ENCODE assay signal across 31 cellular contexts in genomic region chr5:178110511-178110910, GRCh38.
"Had no signal": no experiment of that assay in that cellular context is flagged by ENCODE, and none has a peak within 500 bp of the region (broad histone marks: within the 10 kb centered on the region; RNA-seq: fewer than 3 reads in every experiment).

No MANE protein-coding gene starts in this region.

- H3K27me3 Mint-ChIP-seq: activated B cell treated with CpG ODN at 0.5 μM for 24 hours; activated CD8-positive, alpha-beta T cell treated with anti-CD3 and anti-CD28 coated beads for 36 hours; activated naive CD4-positive, alpha-beta T cell treated with anti-CD3 and anti-CD28 coated beads, Interleukin-2, amount 50 U/mL, for 24 hours; activated T-cell treated with anti-CD3 and anti-CD28 coated beads, Interleukin-2, amount 50 U/mL, for 24 hours had no signal

- H3K27ac Mint-ChIP-seq: activated B cell treated with CpG ODN at 0.5 μM for 24 hours; activated CD8-positive, alpha-beta T cell treated with anti-CD3 and anti-CD28 coated beads for 36 hours; activated naive CD4-positive, alpha-beta T cell treated with anti-CD3 and anti-CD28 coated beads, Interleukin-2, amount 50 U/mL, for 24 hours; activated naive CD8-positive, alpha-beta T cell treated with anti-CD3 and anti-CD28 coated beads, Interleukin-2, amount 10 ng/mL, durations not matched to agents 7 days and 5 days; activated T-cell treated with anti-CD3 and anti-CD28 coated beads, Interleukin-2, amount 50 U/mL, for 24 hours; activated T-helper 2 cell treated with anti-CD3 and anti-CD28 coated beads, Interferon-gamma antibody, Interleukin-2, Interleukin-4, amounts not matched to agents 10 μg/mL and 5 μg/mL and 100 μg/mL, durations not matched to agents 14 hours and 24 hours and 36 hours had no signal

- H3K27me3 ChIP-seq: cardiac muscle cell had no signal

- H3K36me3 Mint-ChIP-seq: activated naive CD4-positive, alpha-beta T cell treated with anti-CD3 and anti-CD28 coated beads, Interleukin-2, amount 50 U/mL, for 24 hours; activated naive CD8-positive, alpha-beta T cell treated with anti-CD3 and anti-CD28 coated beads, Interleukin-2, amount 10 ng/mL, durations not matched to agents 7 days and 5 days had no signal

- H3K9me3 Mint-ChIP-seq: activated B cell treated with CpG ODN at 0.5 μM for 24 hours; activated naive CD4-positive, alpha-beta T cell treated with anti-CD3 and anti-CD28 coated beads, Interleukin-2, amount 50 U/mL, for 24 hours; activated naive CD8-positive, alpha-beta T cell treated with anti-CD3 and anti-CD28 coated beads, Interleukin-2, amount 10 ng/mL, durations not matched to agents 7 days and 5 days; activated T-cell treated with anti-CD3 and anti-CD28 coated beads, Interleukin-2, amount 50 U/mL, for 24 hours had no signal

- H3K9me3 ChIP-seq: ascending aorta had no signal

- H3K36me3 ChIP-seq: ascending aorta, cardiac muscle cell, MG63 had no signal

- H3K4me3 ChIP-seq: ascending aorta, cardiac muscle cell, MG63 had no signal

- ATAC-seq: activated CD8-positive, alpha-beta T cell treated with anti-CD3 and anti-CD28 coated beads for 36 hours; Panc1; SK-N-SH treated with all-trans-retinoic acid at 6 μM for 48 hours had no signal

- H3K27ac ChIP-seq: ascending aorta, cardiac muscle cell, VCaP had no signal

- H3K4me3 Mint-ChIP-seq: activated CD8-positive, alpha-beta T cell treated with anti-CD3 and anti-CD28 coated beads for 36 hours; activated naive CD4-positive, alpha-beta T cell treated with anti-CD3 and anti-CD28 coated beads, Interleukin-2, amount 50 U/mL, for 24 hours; activated naive CD8-positive, alpha-beta T cell treated with anti-CD3 and anti-CD28 coated beads, Interleukin-2, amount 10 ng/mL, durations not matched to agents 7 days and 5 days; activated T-cell treated with anti-CD3 and anti-CD28 coated beads, Interleukin-2, amount 50 U/mL, for 24 hours had no signal

- DNase-seq: activated B cell treated with CpG ODN at 0.5 μM for 24 hours; activated CD4-positive, alpha-beta T cell treated with anti-CD3 and anti-CD28 coated beads for 48 hours; activated CD4-positive, alpha-beta T cell treated with anti-CD3 and anti-CD28 coated beads, Interleukin-2, amount 50 U/mL, for 4 hours; activated CD4-positive, CD25-positive, alpha-beta regulatory T cell treated with anti-CD3 and anti-CD28 coated beads, Interleukin-2, amount 50 U/mL, for 72 hours; activated CD8-positive, alpha-beta T cell treated with anti-CD3 and anti-CD28 coated beads for 36 hours; activated gamma-delta T cell; activated naive CD4-positive, alpha-beta T cell treated with Interleukin-2 at 50 U/mL for 16 hours; activated naive CD8-positive, alpha-beta T cell treated with anti-CD3 and anti-CD28 coated beads, Interleukin-2, amount 10 ng/mL, durations not matched to agents 7 days and 5 days; activated T-cell treated with anti-CD3 and anti-CD28 coated beads, Interleukin-2, amount 50 U/mL, for 24 hours; amygdala; Kasumi-1; KG1; MG63; NCI-H1048; NCI-H1105 treated with DMSO at 0.1 percent for 48 hours; NCI-H1436; NCI-H1694 treated with DMSO at 0.1 percent for 48 hours; NCI-H2029; NCI-H345; NCI-H524 treated with DMSO at 0.1 percent for 48 hours; SHP77 treated with DMSO at 0.1 percent for 48 hours; T-helper 1 cell; T-helper 2 cell; T-helper 9 cell had no signal
